ENCODE assay signal across 8 cellular contexts in genomic region chr2:180006781-180007579, GRCh38. TPM values are rescaled to one million over a fixed set of nuclear protein-coding genes. Genes with fewer than 3 reads are reported as not detected.
DNase-seq lines count a peak whose midpoint lies in the region; ATAC-seq and TF ChIP-seq lines count a peak whose summit lies in the region.

Gene CWC22, minus strand, starts transcription at chr2:180007297. Its CDS starts 13,956 bp downstream, at chr2:179993341.

- H3K27ac ChIP-seq in C4-2B (peak within 1 kb of the TSS; percentile 93), left lung (peak within 1 kb of the TSS; percentile 89 to 94)

- TF ChIP-seq CTCF in C4-2B (conservative IDR thresholded peaks at IDR 0.05): no peak
- TF ChIP-seq CTCF in left lung (IDR thresholded peaks at IDR 0.05): no peak

- ATAC-seq in GM19395 (IDR thresholded peaks at IDR 0.05; ENCODE audit: unreplicated experiment) (peak; percentile 99), HG03565 (IDR thresholded peaks at IDR 0.05; ENCODE audit: unreplicated experiment) (peak; percentile 97), left lung (peak; percentile 98)

- DNase-seq in NCI-H774 (lab: John Stamatoyannopoulos, UW) (peak; percentile 90), dermis blood vessel endothelial cell (peak; percentile 96), left lung (peak; percentile 88 to 91)
- DNase-seq in activated CD4-positive, alpha-beta T cell treated with anti-CD3 and anti-CD28 coated beads, Interleukin-2, amount 50 U/mL, for 4 hours: peak; percentile 83 to 84
- peak; percentile 70 to 75 for DNase-seq in stimulated activated CD4-positive, alpha-beta T cell treated with anti-CD3 and anti-CD28 coated beads, Interleukin-2, amount 100 ng/mL, for 48 hours

- peak within 1 kb of the TSS; percentile 78 to 81 for H3K4me3 ChIP-seq in left lung

- intact Hi-C loops in left lung (cut with DNase I): no loop called here

- H3K9me3 ChIP-seq in left lung: no peaks in the 10 kb centered on the region

- peaks cover 7 to 45% of the 10 kb centered on the region in 2 donors for H3K4me1 ChIP-seq in left lung

- H3K27me3 ChIP-seq in left lung: no peaks in the 10 kb centered on the region

- H3K36me3 ChIP-seq in left lung: no peaks in the 10 kb centered on the region

RNA-seq across cellular contexts. Expression of gene CWC22, which starts in this region (rescaled TPM):
- total RNA-seq in dermis blood vessel endothelial cell (17.0 and 24.0 TPM in 2 replicates), left lung (10 to 100 TPM; 13.9 to 16.0 TPM)

Comparison
In these comparisons a context has a peak if more than half of its experiments do, and no peak if none do; other contexts are left out.
1. Peak in every context shown above with its lines: DNase-seq, ATAC-seq, H3K4me3 ChIP-seq and H3K27ac ChIP-seq.